In genomic region chr18:48996041-48996440, GRCh38 we compare ENCODE assay signal across 1 cellular context.
TF ChIP-seq lines count a peak whose summit lies in the region.

No MANE protein-coding gene starts in this region.

TF ChIP-seq in H1, 55 proteins besides CTCF, POLR2A, EP300 and RAD21 (continued from another document):
- TF ChIP-seq USF2 (IDR thresholded peaks at IDR 0.05; ENCODE audit: low read length), result no peak
- TF ChIP-seq ATF2 (IDR thresholded peaks at IDR 0.05; ENCODE audit: low read length), result no peak
- TF ChIP-seq SIX5 (IDR thresholded peaks at IDR 0.05; ENCODE audit: low read depth, low read length), result no peak
- no peak for TF ChIP-seq CBX5 (IDR thresholded peaks at IDR 0.05; ENCODE audit: low read depth, low read length)
- TF ChIP-seq RXRA (IDR thresholded peaks at IDR 0.05; ENCODE audit: insufficient read depth, low read depth, low read length), result no peak
- TF ChIP-seq TBP (IDR thresholded peaks at IDR 0.05; ENCODE audit: low read depth, low read length), result no peak
- TF ChIP-seq BACH1 (IDR thresholded peaks at IDR 0.05; ENCODE audit: low read length), result no peak
- TF ChIP-seq KDM5A (IDR thresholded peaks at IDR 0.05; ENCODE audit: low read length), result no peak
- no peak for TF ChIP-seq BCL11A (IDR thresholded peaks at IDR 0.05; ENCODE audit: low read depth in 2 of 2, low read length in 2 of 2)
- TF ChIP-seq YY1 (IDR thresholded peaks at IDR 0.05; ENCODE audit: low read depth, low read length), result no peak
- no peak for TF ChIP-seq SP2 (IDR thresholded peaks at IDR 0.05; ENCODE audit: low read length)
- TF ChIP-seq TEAD4 (IDR thresholded peaks at IDR 0.05; ENCODE audit: low read depth, low read length), result no peak
- TF ChIP-seq RBBP5 (IDR thresholded peaks at IDR 0.05; ENCODE audit: borderline replicate concordance, low read depth, low read length), result no peak
